In genomic region chr1:16011936-16012589, GRCh38 we compare ENCODE assay signal across 13 cellular contexts. TPM values are rescaled to one million over a fixed set of nuclear protein-coding genes. Genes with fewer than 3 reads are reported as not detected.
A peak's percentile ranks its signal among the peaks of the same experiment; 100 is the strongest.
DNase-seq lines count a peak whose midpoint lies in the region; ATAC-seq lines count a peak whose summit lies in the region.
"Had no signal": no experiment of that assay in that cellular context is flagged by ENCODE, and none has a peak within 500 bp of the region (broad histone marks: within the 10 kb centered on the region; RNA-seq: fewer than 3 reads in every experiment).

No MANE protein-coding gene starts in this region.

- no peaks in the 10 kb centered on the region for H3K27me3 Mint-ChIP-seq in activated naive CD8-positive, alpha-beta T cell

- H3K4me1 Mint-ChIP-seq in activated naive CD8-positive, alpha-beta T cell (ENCODE audit: low read depth) = peaks cover 4% of the 10 kb centered on the region
- peaks cover 25% of the 10 kb centered on the region for H3K4me1 Mint-ChIP-seq in stimulated activated effector memory CD8-positive, alpha-beta T cell treated with anti-CD3 and anti-CD28 coated beads, Interleukin-12 subunit alpha, Interleukin-12 subunit beta, amount 100 ng/mL, for 72 hours

- H3K27me3 ChIP-seq in HUES48 (ENCODE audit: control insufficient read depth, insufficient read depth, low read length) = no peaks in the 10 kb centered on the region
- H3K27me3 ChIP-seq: tibial nerve had no signal

- H3K36me3 ChIP-seq in HUES48 (ENCODE audit: control insufficient read depth, insufficient read depth, low read length) = no peaks in the 10 kb centered on the region
- H3K36me3 ChIP-seq: tibial nerve had no signal

- H3K9me3 Mint-ChIP-seq in activated naive CD8-positive, alpha-beta T cell (ENCODE audit: low read depth) = no peaks in the 10 kb centered on the region
- no peaks in the 10 kb centered on the region for H3K9me3 Mint-ChIP-seq in stimulated activated effector memory CD8-positive, alpha-beta T cell treated with anti-CD3 and anti-CD28 coated beads, Interleukin-12 subunit alpha, Interleukin-12 subunit beta, amount 100 ng/mL, for 72 hours

- H3K4me3 ChIP-seq in HUES48 (ENCODE audit: low read depth, low read length) = peak overlapping the region; percentile 41

- H3K36me3 Mint-ChIP-seq in activated naive CD8-positive, alpha-beta T cell = no peaks in the 10 kb centered on the region
- no peaks in the 10 kb centered on the region for H3K36me3 Mint-ChIP-seq in stimulated activated effector memory CD8-positive, alpha-beta T cell treated with anti-CD3 and anti-CD28 coated beads, Interleukin-12 subunit alpha, Interleukin-12 subunit beta, amount 100 ng/mL, for 72 hours

- H3K4me1 ChIP-seq in HUES48 (ENCODE audit: control insufficient read depth, insufficient read depth, low read length) = peaks cover 25% of the 10 kb centered on the region

- ATAC-seq in stimulated activated effector memory CD8-positive, alpha-beta T cell treated with anti-CD3 and anti-CD28 coated beads, Interleukin-12 subunit alpha, Interleukin-12 subunit beta, amount 100 ng/mL, for 72 hours = no peak

- no peak overlapping the region for H3K9ac ChIP-seq in HUES48 (ENCODE audit: low read depth, low read length)

- H3K27ac ChIP-seq in HUES48 (ENCODE audit: low read depth, low read length) = peak overlapping the region; percentile 87

- DNase-seq in iPS-NIHi11 (ENCODE audit: low spot score) (peak; percentile 4), NCI-H774 (lab: John Stamatoyannopoulos, UW) (no peak), A172 (ENCODE audit: low spot score) (no peak), NCI-H526 treated with DMSO at 0.1 percent for 48 hours (lab: John Stamatoyannopoulos, UW) (no peak)
- DNase-seq in stimulated activated effector memory CD8-positive, alpha-beta T cell treated with anti-CD3 and anti-CD28 coated beads, Interleukin-12 subunit alpha, Interleukin-12 subunit beta, amount 100 ng/mL, for 72 hours (ENCODE audit: low spot score in 2 of 2) = no peak
- DNase-seq in activated CD4-positive, CD25-positive, alpha-beta regulatory T cell treated with anti-CD3 and anti-CD28 coated beads, Interleukin-2, amount 50 U/mL, for 72 hours = no peak
- DNase-seq: activated CD4-positive, alpha-beta T cell treated with anti-CD3 and anti-CD28 coated beads for 1 hour; DMS153; KG1 had no signal

- H3K4me3 Mint-ChIP-seq in activated naive CD8-positive, alpha-beta T cell = peak overlapping the region; percentile 56
- H3K4me3 Mint-ChIP-seq in stimulated activated effector memory CD8-positive, alpha-beta T cell treated with anti-CD3 and anti-CD28 coated beads, Interleukin-12 subunit alpha, Interleukin-12 subunit beta, amount 100 ng/mL, for 72 hours = peak overlapping the region; percentile 49

- H3K9me3 ChIP-seq in HUES48 (ENCODE audit: control insufficient read depth, insufficient read depth, low read length) = no peaks in the 10 kb centered on the region
- H3K9me3 ChIP-seq: tibial nerve had no signal

- H3K27ac Mint-ChIP-seq in activated naive CD8-positive, alpha-beta T cell = no peak overlapping the region
- no peak overlapping the region for H3K27ac Mint-ChIP-seq in stimulated activated effector memory CD8-positive, alpha-beta T cell treated with anti-CD3 and anti-CD28 coated beads, Interleukin-12 subunit alpha, Interleukin-12 subunit beta, amount 100 ng/mL, for 72 hours

RNA-seq across cellular contexts. Expression of gene HSPB7, which starts 5.8 kb away (rescaled TPM):
- not detected in 2 replicates for total RNA-seq in A172 (2014; rRNA removed; shearing (Covaris generic))
- total RNA-seq: occipital lobe had no signal

RNA-seq across cellular contexts. Expression of gene SRARP, which starts 8.0 kb away (rescaled TPM):
- total RNA-seq in A172 (2014; rRNA removed; shearing (Covaris generic)) = not detected in 2 replicates

RNA-seq across cellular contexts. Expression of gene CLCNKA, which starts 9.8 kb away (rescaled TPM):
- not detected in 2 replicates for total RNA-seq in A172 (2014; rRNA removed; shearing (Covaris generic))
- total RNA-seq: occipital lobe, tibial nerve had no signal

RNA-seq across cellular contexts. Expression of gene CLCNKB, which starts 31.5 kb away (rescaled TPM):
- not detected in 2 replicates for total RNA-seq in A172 (2014; rRNA removed; shearing (Covaris generic))

RNA-seq across cellular contexts. Expression of gene ZBTB17, which starts 36.2 kb away (rescaled TPM):
- total RNA-seq in A172 (2014; rRNA removed; shearing (Covaris generic)) = 23.8 and 25.1 TPM in 2 replicates
